In genomic region chr18:75213610-75214009, GRCh38 we compare ENCODE assay signal across 1 cellular context.
TF ChIP-seq lines count a peak whose summit lies in the region.

No MANE protein-coding gene starts in this region.

TF ChIP-seq in HEK293, 187 proteins besides CTCF, POLR2A, EP300 and RAD21 (continued from another document and continues in another):
- TF ChIP-seq INSM2 (tag by site-specific recombination; IDR thresholded peaks at IDR 0.05), result peak; percentile 70
- TF ChIP-seq ZNF558 (tag by site-specific recombination; IDR thresholded peaks at IDR 0.05), result 0 out of 2 replicates have a peak, but pooled peaks have one; percentile 37
- peak; percentile 31; the same call in 1 of the 2 replicates for TF ChIP-seq SP2 (tag by site-specific recombination; IDR thresholded peaks at IDR 0.05)
- TF ChIP-seq ZNF596 (tag by site-specific recombination; IDR thresholded peaks at IDR 0.05), result 0 out of 2 replicates have a peak, but pooled peaks have one; percentile 19
- TF ChIP-seq FEZF1 (tag by site-specific recombination; IDR thresholded peaks at IDR 0.05), result peak; percentile 97
- TF ChIP-seq ZNF280C (tag by site-specific recombination; IDR thresholded peaks at IDR 0.05), result no peak
- peak; percentile 83 for TF ChIP-seq IKZF3 (tag by site-specific recombination; IDR thresholded peaks at IDR 0.05)
- no peak for TF ChIP-seq ZNF514 (tag by site-specific recombination; IDR thresholded peaks at IDR 0.05)
- peak; percentile 51; the same call in 1 of the 2 replicates for TF ChIP-seq KLF10 (tag by site-specific recombination; IDR thresholded peaks at IDR 0.05)
- TF ChIP-seq ZSCAN16 (tag by site-specific recombination; IDR thresholded peaks at IDR 0.05), result no peak
- TF ChIP-seq ZNF473 (tag by site-specific recombination; IDR thresholded peaks at IDR 0.05), result no peak
- TF ChIP-seq ZNF2 (tag by site-specific recombination; IDR thresholded peaks at IDR 0.05), result no peak
- no peak for TF ChIP-seq ELK4 (IDR thresholded peaks at IDR 0.05; ENCODE audit: borderline replicate concordance, low read depth, low read length)
- 0 out of 2 replicates have a peak, but pooled peaks have one; percentile 28 for TF ChIP-seq ZNF513 (tag by site-specific recombination; IDR thresholded peaks at IDR 0.05)
- TF ChIP-seq ZNF311 (tag by site-specific recombination; IDR thresholded peaks at IDR 0.05; ENCODE audit: borderline replicate concordance), result no peak
- TF ChIP-seq ZNF660 (tag by site-specific recombination; IDR thresholded peaks at IDR 0.05), result no peak
- no peak for TF ChIP-seq PBX3 (CRISPR knock-in tag; IDR thresholded peaks at IDR 0.05)
- TF ChIP-seq ZFP37 (tag by site-specific recombination; IDR thresholded peaks at IDR 0.05), result no peak
- no peak for TF ChIP-seq ZNF394 (tag by site-specific recombination; IDR thresholded peaks at IDR 0.05; ENCODE audit: borderline replicate concordance)
- TF ChIP-seq ZNF530 (tag by site-specific recombination; IDR thresholded peaks at IDR 0.05; ENCODE audit: low read depth), result no peak
- no peak for TF ChIP-seq ZBTB1 (tag by site-specific recombination; IDR thresholded peaks at IDR 0.05)
- TF ChIP-seq ZNF785 (tag by site-specific recombination; IDR thresholded peaks at IDR 0.05), result no peak
- TF ChIP-seq ZBTB48 (tag by site-specific recombination; IDR thresholded peaks at IDR 0.05), result no peak
- peak; percentile 83 for TF ChIP-seq ZXDB (tag by site-specific recombination; IDR thresholded peaks at IDR 0.05)
- TF ChIP-seq MYNN (tag by site-specific recombination; IDR thresholded peaks at IDR 0.05; ENCODE audit: borderline replicate concordance), result no peak
- peak; percentile 91 for TF ChIP-seq SP7 (tag by site-specific recombination; IDR thresholded peaks at IDR 0.05)
- no peak for TF ChIP-seq ZSCAN18 (tag by site-specific recombination; IDR thresholded peaks at IDR 0.05)
- peak; percentile 19; the same call in 1 of the 2 replicates for TF ChIP-seq ZBTB44 (tag by site-specific recombination; IDR thresholded peaks at IDR 0.05)
- TF ChIP-seq BCL6B (tag by site-specific recombination; IDR thresholded peaks at IDR 0.05), result peak; percentile 53; the same call in 1 of the 2 replicates
- peak; percentile 59 for TF ChIP-seq ZNF629 (tag by site-specific recombination; IDR thresholded peaks at IDR 0.05)
- TF ChIP-seq ZBTB21 (tag by site-specific recombination; IDR thresholded peaks at IDR 0.05), result no peak
- TF ChIP-seq ZNF488 (tag by site-specific recombination; IDR thresholded peaks at IDR 0.05), result no peak
- 0 out of 2 replicates have a peak, but pooled peaks have one; percentile 47 for TF ChIP-seq ZNF391 (tag by site-specific recombination; IDR thresholded peaks at IDR 0.05; ENCODE audit: borderline replicate concordance, low read depth)
- TF ChIP-seq ZNF777 (tag by site-specific recombination; IDR thresholded peaks at IDR 0.05; ENCODE audit: borderline replicate concordance), result no peak
- TF ChIP-seq KLF1 (tag by site-specific recombination; IDR thresholded peaks at IDR 0.05), result no peak
- TF ChIP-seq ZSCAN30 (tag by site-specific recombination; IDR thresholded peaks at IDR 0.05), result peak; percentile 29; the same call in 1 of the 2 replicates
- TF ChIP-seq OVOL3 (tag by site-specific recombination; IDR thresholded peaks at IDR 0.05), result peak; percentile 60; the same call in 1 of the 2 replicates
- TF ChIP-seq ZNF121 (tag by site-specific recombination; IDR thresholded peaks at IDR 0.05), result no peak
- no peak for TF ChIP-seq ZNF664 (tag by site-specific recombination; IDR thresholded peaks at IDR 0.05)
- TF ChIP-seq ZNF23 (tag by site-specific recombination; IDR thresholded peaks at IDR 0.05; ENCODE audit: borderline replicate concordance), result no peak
- peak; percentile 91 for TF ChIP-seq ZEB2 (tag by site-specific recombination; IDR thresholded peaks at IDR 0.05)
- TF ChIP-seq ZNF624 (tag by site-specific recombination; IDR thresholded peaks at IDR 0.05), result no peak
- TF ChIP-seq TSHZ1 (tag by site-specific recombination; IDR thresholded peaks at IDR 0.05; ENCODE audit: borderline replicate concordance), result peak; percentile 79; the same call in 1 of the 2 replicates
- TF ChIP-seq ZNF26 (tag by site-specific recombination; IDR thresholded peaks at IDR 0.05), result no peak
- TF ChIP-seq ZNF610 (tag by site-specific recombination; IDR thresholded peaks at IDR 0.05; ENCODE audit: borderline replicate concordance), result no peak
- TF ChIP-seq ZNF138 (tag by site-specific recombination; IDR thresholded peaks at IDR 0.05; ENCODE audit: borderline replicate concordance), result no peak
